In genomic region chr1:31785947-31786290, GRCh38 we compare ENCODE assay signal across 13 cellular contexts. TPM values are rescaled to one million over a fixed set of nuclear protein-coding genes. Genes with fewer than 3 reads are reported as not detected.
A peak's percentile ranks its signal among the peaks of the same experiment; 100 is the strongest.
DNase-seq lines count a peak whose midpoint lies in the region; ATAC-seq and TF ChIP-seq lines count a peak whose summit lies in the region.
"Had no signal": no experiment of that assay in that cellular context is flagged by ENCODE, and none has a peak within 500 bp of the region (broad histone marks: within the 10 kb centered on the region; RNA-seq: fewer than 3 reads in every experiment).

No MANE protein-coding gene starts in this region.

- H3K36me3 Mint-ChIP-seq in chondrocyte (ENCODE audit: low read depth) (no peaks in the 10 kb centered on the region), nephron (ENCODE audit: low read depth) (no peaks in the 10 kb centered on the region)

- no peaks in the 10 kb centered on the region for H3K9me3 Mint-ChIP-seq in chondrocyte (ENCODE audit: low read depth)
- H3K9me3 Mint-ChIP-seq in nephron: no peaks in the 10 kb centered on the region
- H3K9me3 Mint-ChIP-seq: H9 had no signal

- DNase-seq in activated effector memory CD4-positive, alpha-beta T cell treated with anti-CD3 and anti-CD28 coated beads, Interleukin-2, amount 50 U/mL, for 16 hours: peak; percentile 19
- DNase-seq in activated effector memory CD4-positive, alpha-beta T cell treated with Interleukin-2 at 50 U/mL for 16 hours: no peak
- peak; percentile 33 for DNase-seq in chondrocyte (ENCODE audit: low spot score)
- no peak for DNase-seq in superior temporal gyrus (ENCODE audit: extremely low spot score)
- DNase-seq in SK-N-DZ (ENCODE audit: low spot score): no peak
- no peak for DNase-seq in HK-2 (ENCODE audit: unreplicated experiment)
- DNase-seq: DMS53, MG63, NCI-H1694, NCI-H510A treated with DMSO at 0.1 percent for 48 hours had no signal

- TF ChIP-seq CTCF in chondrocyte (IDR thresholded peaks at IDR 0.05) (no peak), nephron (IDR thresholded peaks at IDR 0.05; ENCODE audit: unreplicated experiment in 3 of 3) (no peak)

- no peak overlapping the region for H3K4me3 Mint-ChIP-seq in chondrocyte (ENCODE audit: unreplicated experiment)
- no peak overlapping the region for H3K4me3 Mint-ChIP-seq in nephron
- H3K4me3 Mint-ChIP-seq: H9 had no signal

- ATAC-seq in GM21367 (IDR thresholded peaks at IDR 0.05; ENCODE audit: unreplicated experiment): no peak

- H3K27ac Mint-ChIP-seq in chondrocyte (ENCODE audit: unreplicated experiment): no peak overlapping the region
- peak overlapping the region in 2 of 3 experiments; percentile 60 to 64 for H3K27ac Mint-ChIP-seq in nephron
- H3K27ac Mint-ChIP-seq: H9 had no signal

- H3K27me3 Mint-ChIP-seq in chondrocyte (ENCODE audit: low read depth): no peaks in the 10 kb centered on the region
- peaks cover 17% of the 10 kb centered on the region for H3K27me3 Mint-ChIP-seq in nephron (ENCODE audit: low read depth)

- peaks cover 21% of the 10 kb centered on the region for H3K4me1 Mint-ChIP-seq in chondrocyte (ENCODE audit: low read depth)
- peaks cover 51% of the 10 kb centered on the region for H3K4me1 Mint-ChIP-seq in nephron

RNA-seq across cellular contexts. Expression of gene ADGRB2, which starts 21.8 kb away (rescaled TPM):
- total RNA-seq in chondrocyte: 11.9 to 20.4 TPM (median 12.2 TPM) in 3 replicates
- 4.5 and 6.9 TPM in 2 replicates for polyA plus RNA-seq in SK-N-DZ (2014; cell fraction: cytosol; rRNA removed)
- polyA plus RNA-seq in SK-N-DZ (2014; cell fraction: nucleus; rRNA removed): 15.5 and 24.3 TPM in 2 replicates

RNA-seq across cellular contexts. Expression of gene SPOCD1, which starts 29.9 kb away (rescaled TPM):
- 0.46 to 7.3 TPM (median 5.2 TPM) in 3 replicates for total RNA-seq in chondrocyte
- polyA plus RNA-seq in SK-N-DZ (2014; cell fraction: cytosol; rRNA removed): 0.03 TPM in 1 of 2 replicates, not detected in the other
- polyA plus RNA-seq in SK-N-DZ (2014; cell fraction: nucleus; rRNA removed): not detected in 2 replicates

Comparison
In these comparisons a context has a peak if more than half of its experiments do, and no peak if none do; other contexts are left out.
1. DNase-seq: peak in activated effector memory CD4-positive, alpha-beta T cell treated with anti-CD3 and anti-CD28 coated beads, Interleukin-2, amount 50 U/mL, for 16 hours (single experiment) and chondrocyte (single experiment); none in activated effector memory CD4-positive, alpha-beta T cell treated with Interleukin-2 at 50 U/mL for 16 hours (single experiment), superior temporal gyrus (single experiment), SK-N-DZ (single experiment) and HK-2 (single experiment).